In the genomic region with DNA sequence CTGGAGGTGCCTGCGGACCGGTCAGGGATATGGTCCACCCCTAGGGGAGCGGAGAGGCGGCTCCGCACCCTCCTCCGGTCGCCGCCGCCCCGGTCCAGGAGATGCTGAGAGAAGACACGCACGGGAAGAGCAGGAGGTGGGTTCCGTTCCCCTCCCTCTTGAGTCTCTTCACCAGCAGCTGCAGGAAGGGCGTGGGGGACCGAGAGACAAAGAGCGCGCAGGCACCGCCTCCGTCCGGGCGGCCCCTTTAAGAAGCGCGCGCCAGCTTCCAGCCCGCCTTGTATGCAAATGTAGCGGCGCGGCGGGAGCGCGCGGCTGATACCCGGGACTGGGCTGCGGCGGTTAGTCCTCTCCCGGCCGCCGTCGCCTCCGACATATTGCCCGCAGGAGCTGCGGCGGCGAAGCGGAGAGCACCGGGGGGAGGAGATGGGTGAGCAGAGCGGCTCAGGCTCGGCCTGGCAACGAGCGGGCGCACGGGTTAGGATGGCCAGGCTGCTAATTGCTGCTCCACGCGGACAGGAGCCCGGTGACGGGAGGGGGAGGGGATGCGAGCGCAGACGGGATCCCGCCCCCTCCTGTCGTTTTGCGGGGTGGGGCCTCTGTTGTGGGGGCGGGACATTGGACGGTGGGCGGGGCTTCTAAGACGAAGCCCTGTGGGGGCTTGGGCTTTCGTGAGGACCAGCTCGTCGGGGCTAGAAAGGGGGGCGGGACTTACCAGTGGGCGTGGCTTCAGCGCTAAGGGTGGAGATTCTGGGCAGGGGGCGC, we compare ENCODE assay signal across 1 cellular context.
TF ChIP-seq lines count a peak whose summit lies in the region.

A gene (plus strand): TSS at position 318 of the 765 bp plus-strand sequence. CDS start 109 bp downstream, at position 427.

TF ChIP-seq in HepG2, 621 proteins besides CTCF, POLR2A, EP300 and RAD21 (continued from another document and continues in another):
- TF ChIP-seq, protein P1, sequence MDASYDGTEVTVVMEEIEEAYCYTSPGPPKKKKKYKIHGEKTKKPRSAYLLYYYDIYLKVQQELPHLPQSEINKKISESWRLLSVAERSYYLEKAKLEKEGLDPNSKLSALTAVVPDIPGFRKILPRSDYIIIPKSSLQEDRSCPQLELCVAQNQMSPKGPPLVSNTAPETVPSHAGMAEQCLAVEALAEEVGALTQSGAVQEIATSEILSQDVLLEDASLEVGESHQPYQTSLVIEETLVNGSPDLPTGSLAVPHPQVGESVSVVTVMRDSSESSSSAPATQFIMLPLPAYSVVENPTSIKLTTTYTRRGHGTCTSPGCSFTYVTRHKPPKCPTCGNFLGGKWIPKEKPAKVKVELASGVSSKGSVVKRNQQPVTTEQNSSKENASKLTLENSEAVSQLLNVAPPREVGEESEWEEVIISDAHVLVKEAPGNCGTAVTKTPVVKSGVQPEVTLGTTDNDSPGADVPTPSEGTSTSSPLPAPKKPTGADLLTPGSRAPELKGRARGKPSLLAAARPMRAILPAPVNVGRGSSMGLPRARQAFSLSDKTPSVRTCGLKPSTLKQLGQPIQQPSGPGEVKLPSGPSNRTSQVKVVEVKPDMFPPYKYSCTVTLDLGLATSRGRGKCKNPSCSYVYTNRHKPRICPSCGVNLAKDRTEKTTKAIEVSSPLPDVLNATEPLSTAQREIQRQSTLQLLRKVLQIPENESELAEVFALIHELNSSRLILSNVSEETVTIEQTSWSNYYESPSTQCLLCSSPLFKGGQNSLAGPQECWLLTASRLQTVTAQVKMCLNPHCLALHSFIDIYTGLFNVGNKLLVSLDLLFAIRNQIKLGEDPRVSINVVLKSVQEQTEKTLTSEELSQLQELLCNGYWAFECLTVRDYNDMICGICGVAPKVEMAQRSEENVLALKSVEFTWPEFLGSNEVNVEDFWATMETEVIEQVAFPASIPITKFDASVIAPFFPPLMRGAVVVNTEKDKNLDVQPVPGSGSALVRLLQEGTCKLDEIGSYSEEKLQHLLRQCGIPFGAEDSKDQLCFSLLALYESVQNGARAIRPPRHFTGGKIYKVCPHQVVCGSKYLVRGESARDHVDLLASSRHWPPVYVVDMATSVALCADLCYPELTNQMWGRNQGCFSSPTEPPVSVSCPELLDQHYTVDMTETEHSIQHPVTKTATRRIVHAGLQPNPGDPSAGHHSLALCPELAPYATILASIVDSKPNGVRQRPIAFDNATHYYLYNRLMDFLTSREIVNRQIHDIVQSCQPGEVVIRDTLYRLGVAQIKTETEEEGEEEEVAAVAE (CRISPR knock-in tag; IDR thresholded peaks at IDR 0.05; ENCODE audit: borderline replicate concordance), result no peak
- no peak; the same call in 1 of the 2 replicates for TF ChIP-seq SMAD9 (CRISPR knock-in tag; IDR thresholded peaks at IDR 0.05)
- TF ChIP-seq, protein P2, sequence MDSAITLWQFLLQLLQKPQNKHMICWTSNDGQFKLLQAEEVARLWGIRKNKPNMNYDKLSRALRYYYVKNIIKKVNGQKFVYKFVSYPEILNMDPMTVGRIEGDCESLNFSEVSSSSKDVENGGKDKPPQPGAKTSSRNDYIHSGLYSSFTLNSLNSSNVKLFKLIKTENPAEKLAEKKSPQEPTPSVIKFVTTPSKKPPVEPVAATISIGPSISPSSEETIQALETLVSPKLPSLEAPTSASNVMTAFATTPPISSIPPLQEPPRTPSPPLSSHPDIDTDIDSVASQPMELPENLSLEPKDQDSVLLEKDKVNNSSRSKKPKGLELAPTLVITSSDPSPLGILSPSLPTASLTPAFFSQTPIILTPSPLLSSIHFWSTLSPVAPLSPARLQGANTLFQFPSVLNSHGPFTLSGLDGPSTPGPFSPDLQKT (CRISPR knock-in tag; IDR thresholded peaks at IDR 0.05; ENCODE audit: borderline replicate concordance), result no peak
- no peak for TF ChIP-seq ZNF282 (IDR thresholded peaks at IDR 0.05; ENCODE audit: partially characterized antibody)
- no peak for TF ChIP-seq RFX5 (IDR thresholded peaks at IDR 0.05; ENCODE audit: low read depth, low read length)
- no peak for TF ChIP-seq JUND (CRISPR knock-in tag; IDR thresholded peaks at IDR 0.05)
- TF ChIP-seq SRSF9 (IDR thresholded peaks at IDR 0.05; ENCODE audit: borderline replicate concordance, insufficient read depth, low read depth, low read length, poor library complexity, severe bottlenecking), result no peak
- 0 out of 2 replicates have a peak, but pooled peaks have one; percentile 32 for TF ChIP-seq ZNF616 (CRISPR knock-in tag; IDR thresholded peaks at IDR 0.05; ENCODE audit: low read depth)
- TF ChIP-seq HNF4G (IDR thresholded peaks at IDR 0.05; ENCODE audit: borderline replicate concordance, low read depth, low read length), result no peak
- no peak for TF ChIP-seq HNF4G (CRISPR knock-in tag; IDR thresholded peaks at IDR 0.05; ENCODE audit: borderline replicate concordance, low read depth)
- TF ChIP-seq, protein P3, sequence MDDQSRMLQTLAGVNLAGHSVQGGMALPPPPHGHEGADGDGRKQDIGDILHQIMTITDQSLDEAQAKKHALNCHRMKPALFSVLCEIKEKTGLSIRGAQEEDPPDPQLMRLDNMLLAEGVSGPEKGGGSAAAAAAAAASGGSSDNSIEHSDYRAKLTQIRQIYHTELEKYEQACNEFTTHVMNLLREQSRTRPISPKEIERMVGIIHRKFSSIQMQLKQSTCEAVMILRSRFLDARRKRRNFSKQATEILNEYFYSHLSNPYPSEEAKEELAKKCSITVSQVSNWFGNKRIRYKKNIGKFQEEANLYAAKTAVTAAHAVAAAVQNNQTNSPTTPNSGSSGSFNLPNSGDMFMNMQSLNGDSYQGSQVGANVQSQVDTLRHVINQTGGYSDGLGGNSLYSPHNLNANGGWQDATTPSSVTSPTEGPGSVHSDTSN (CRISPR knock-in tag; IDR thresholded peaks at IDR 0.05; ENCODE audit: borderline replicate concordance), result no peak
- TF ChIP-seq, protein P4, sequence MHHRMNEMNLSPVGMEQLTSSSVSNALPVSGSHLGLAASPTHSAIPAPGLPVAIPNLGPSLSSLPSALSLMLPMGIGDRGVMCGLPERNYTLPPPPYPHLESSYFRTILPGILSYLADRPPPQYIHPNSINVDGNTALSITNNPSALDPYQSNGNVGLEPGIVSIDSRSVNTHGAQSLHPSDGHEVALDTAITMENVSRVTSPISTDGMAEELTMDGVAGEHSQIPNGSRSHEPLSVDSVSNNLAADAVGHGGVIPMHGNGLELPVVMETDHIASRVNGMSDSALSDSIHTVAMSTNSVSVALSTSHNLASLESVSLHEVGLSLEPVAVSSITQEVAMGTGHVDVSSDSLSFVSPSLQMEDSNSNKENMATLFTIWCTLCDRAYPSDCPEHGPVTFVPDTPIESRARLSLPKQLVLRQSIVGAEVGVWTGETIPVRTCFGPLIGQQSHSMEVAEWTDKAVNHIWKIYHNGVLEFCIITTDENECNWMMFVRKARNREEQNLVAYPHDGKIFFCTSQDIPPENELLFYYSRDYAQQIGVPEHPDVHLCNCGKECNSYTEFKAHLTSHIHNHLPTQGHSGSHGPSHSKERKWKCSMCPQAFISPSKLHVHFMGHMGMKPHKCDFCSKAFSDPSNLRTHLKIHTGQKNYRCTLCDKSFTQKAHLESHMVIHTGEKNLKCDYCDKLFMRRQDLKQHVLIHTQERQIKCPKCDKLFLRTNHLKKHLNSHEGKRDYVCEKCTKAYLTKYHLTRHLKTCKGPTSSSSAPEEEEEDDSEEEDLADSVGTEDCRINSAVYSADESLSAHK (CRISPR knock-in tag; IDR thresholded peaks at IDR 0.05; ENCODE audit: borderline replicate concordance), result no peak
- no peak for TF ChIP-seq ZBTB8A (CRISPR knock-in tag; IDR thresholded peaks at IDR 0.05; ENCODE audit: borderline replicate concordance, low read depth)
- TF ChIP-seq ONECUT2 (CRISPR knock-in tag; IDR thresholded peaks at IDR 0.05), result no peak
- TF ChIP-seq KLF12 (CRISPR knock-in tag; IDR thresholded peaks at IDR 0.05; ENCODE audit: borderline replicate concordance), result peak; percentile 67
- peak; percentile 40 for TF ChIP-seq ZFY (CRISPR knock-in tag; IDR thresholded peaks at IDR 0.05)
- no peak for TF ChIP-seq ZC3H13 (CRISPR knock-in tag; IDR thresholded peaks at IDR 0.05)
- TF ChIP-seq CEBPG (CRISPR knock-in tag; IDR thresholded peaks at IDR 0.05), result no peak
- TF ChIP-seq TMF1 (CRISPR knock-in tag; IDR thresholded peaks at IDR 0.05; ENCODE audit: low read depth), result no peak
- TF ChIP-seq ZNF30 (CRISPR knock-in tag; IDR thresholded peaks at IDR 0.05), result peak; percentile 66; the same call in 1 of the 2 replicates
- TF ChIP-seq XBP1 (CRISPR knock-in tag; IDR thresholded peaks at IDR 0.05), result no peak
- TF ChIP-seq PAF1 (CRISPR knock-in tag; IDR thresholded peaks at IDR 0.05), result no peak
- TF ChIP-seq PCBP2 (optimal IDR thresholded peaks at IDR 0.05; ENCODE audit: low read depth, low read length, poor library complexity, severe bottlenecking), result no peak
- no peak for TF ChIP-seq MAFK (conservative IDR thresholded peaks at IDR 0.05 in 1 of 2, IDR thresholded peaks at IDR 0.05 in 1 of 2; ENCODE audit: low read length in 2 of 2)
- TF ChIP-seq ZNF569 (CRISPR knock-in tag; IDR thresholded peaks at IDR 0.05; ENCODE audit: borderline replicate concordance), result no peak
- TF ChIP-seq ZNF17 (CRISPR knock-in tag; IDR thresholded peaks at IDR 0.05), result no peak
- no peak for TF ChIP-seq RELA (CRISPR knock-in tag; IDR thresholded peaks at IDR 0.05)
- peak; percentile 87; the same call in 1 of the 2 replicates for TF ChIP-seq ZFP90 (CRISPR knock-in tag; IDR thresholded peaks at IDR 0.05; ENCODE audit: borderline replicate concordance)
- TF ChIP-seq, protein P5, sequence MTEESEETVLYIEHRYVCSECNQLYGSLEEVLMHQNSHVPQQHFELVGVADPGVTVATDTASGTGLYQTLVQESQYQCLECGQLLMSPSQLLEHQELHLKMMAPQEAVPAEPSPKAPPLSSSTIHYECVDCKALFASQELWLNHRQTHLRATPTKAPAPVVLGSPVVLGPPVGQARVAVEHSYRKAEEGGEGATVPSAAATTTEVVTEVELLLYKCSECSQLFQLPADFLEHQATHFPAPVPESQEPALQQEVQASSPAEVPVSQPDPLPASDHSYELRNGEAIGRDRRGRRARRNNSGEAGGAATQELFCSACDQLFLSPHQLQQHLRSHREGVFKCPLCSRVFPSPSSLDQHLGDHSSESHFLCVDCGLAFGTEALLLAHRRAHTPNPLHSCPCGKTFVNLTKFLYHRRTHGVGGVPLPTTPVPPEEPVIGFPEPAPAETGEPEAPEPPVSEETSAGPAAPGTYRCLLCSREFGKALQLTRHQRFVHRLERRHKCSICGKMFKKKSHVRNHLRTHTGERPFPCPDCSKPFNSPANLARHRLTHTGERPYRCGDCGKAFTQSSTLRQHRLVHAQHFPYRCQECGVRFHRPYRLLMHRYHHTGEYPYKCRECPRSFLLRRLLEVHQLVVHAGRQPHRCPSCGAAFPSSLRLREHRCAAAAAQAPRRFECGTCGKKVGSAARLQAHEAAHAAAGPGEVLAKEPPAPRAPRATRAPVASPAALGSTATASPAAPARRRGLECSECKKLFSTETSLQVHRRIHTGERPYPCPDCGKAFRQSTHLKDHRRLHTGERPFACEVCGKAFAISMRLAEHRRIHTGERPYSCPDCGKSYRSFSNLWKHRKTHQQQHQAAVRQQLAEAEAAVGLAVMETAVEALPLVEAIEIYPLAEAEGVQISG (CRISPR knock-in tag; IDR thresholded peaks at IDR 0.05), result peak; percentile 60
- TF ChIP-seq ZNF253 (CRISPR knock-in tag; IDR thresholded peaks at IDR 0.05; ENCODE audit: borderline replicate concordance), result 0 out of 2 replicates have a peak, but pooled peaks have one; percentile 35
- TF ChIP-seq CREB1 (IDR thresholded peaks at IDR 0.05), result peak; percentile 31; the same call in 1 of the 2 replicates
- peak; percentile 65 for TF ChIP-seq CREB1 (CRISPR knock-in tag; IDR thresholded peaks at IDR 0.05)
- TF ChIP-seq, protein P6, sequence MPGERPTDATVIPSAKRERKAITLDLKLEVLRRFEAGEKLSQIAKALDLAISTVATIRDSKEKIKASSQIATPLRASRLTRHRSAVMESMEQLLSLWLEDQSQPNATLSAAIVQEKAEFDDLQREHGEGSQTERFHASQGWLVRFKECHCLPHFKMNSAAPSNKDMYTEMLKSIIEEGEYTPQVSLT (CRISPR knock-in tag; IDR thresholded peaks at IDR 0.05; ENCODE audit: borderline replicate concordance, low read depth), result no peak
- TF ChIP-seq DNMT3B (CRISPR knock-in tag; conservative IDR thresholded peaks at IDR 0.05), result no peak
- TF ChIP-seq ZNF773 (CRISPR knock-in tag; IDR thresholded peaks at IDR 0.05; ENCODE audit: borderline replicate concordance), result no peak
- no peak for TF ChIP-seq ZNF562 (CRISPR knock-in tag; IDR thresholded peaks at IDR 0.05; ENCODE audit: borderline replicate concordance)
- TF ChIP-seq ZNF256 (CRISPR knock-in tag; conservative IDR thresholded peaks at IDR 0.05), result no peak
- TF ChIP-seq PRMT3 (CRISPR knock-in tag; IDR thresholded peaks at IDR 0.05; ENCODE audit: borderline replicate concordance, low read depth), result no peak
- TF ChIP-seq RFX3 (CRISPR knock-in tag; IDR thresholded peaks at IDR 0.05), result no peak
- TF ChIP-seq ZFP36 (IDR thresholded peaks at IDR 0.05; ENCODE audit: borderline replicate concordance, low read depth, low read length, partially characterized antibody), result no peak
- no peak for TF ChIP-seq ZNF292 (CRISPR knock-in tag; IDR thresholded peaks at IDR 0.05; ENCODE audit: borderline replicate concordance, low read depth)
- TF ChIP-seq JUNB (CRISPR knock-in tag; IDR thresholded peaks at IDR 0.05; ENCODE audit: borderline replicate concordance), result no peak
- TF ChIP-seq ZFP82 (CRISPR knock-in tag; IDR thresholded peaks at IDR 0.05; ENCODE audit: borderline replicate concordance), result peak; percentile 52; the same call in 1 of the 2 replicates
- no peak for TF ChIP-seq MED13 (CRISPR knock-in tag; IDR thresholded peaks at IDR 0.05)
- TF ChIP-seq, protein P7, sequence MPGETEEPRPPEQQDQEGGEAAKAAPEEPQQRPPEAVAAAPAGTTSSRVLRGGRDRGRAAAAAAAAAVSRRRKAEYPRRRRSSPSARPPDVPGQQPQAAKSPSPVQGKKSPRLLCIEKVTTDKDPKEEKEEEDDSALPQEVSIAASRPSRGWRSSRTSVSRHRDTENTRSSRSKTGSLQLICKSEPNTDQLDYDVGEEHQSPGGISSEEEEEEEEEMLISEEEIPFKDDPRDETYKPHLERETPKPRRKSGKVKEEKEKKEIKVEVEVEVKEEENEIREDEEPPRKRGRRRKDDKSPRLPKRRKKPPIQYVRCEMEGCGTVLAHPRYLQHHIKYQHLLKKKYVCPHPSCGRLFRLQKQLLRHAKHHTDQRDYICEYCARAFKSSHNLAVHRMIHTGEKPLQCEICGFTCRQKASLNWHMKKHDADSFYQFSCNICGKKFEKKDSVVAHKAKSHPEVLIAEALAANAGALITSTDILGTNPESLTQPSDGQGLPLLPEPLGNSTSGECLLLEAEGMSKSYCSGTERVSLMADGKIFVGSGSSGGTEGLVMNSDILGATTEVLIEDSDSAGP (CRISPR knock-in tag; IDR thresholded peaks at IDR 0.05; ENCODE audit: borderline replicate concordance), result peak; percentile 100
- TF ChIP-seq MIXL1 (CRISPR knock-in tag; IDR thresholded peaks at IDR 0.05), result no peak
- TF ChIP-seq ATAD3A (CRISPR knock-in tag; IDR thresholded peaks at IDR 0.05), result no peak
